Comparison of ENCODE assay signal across 19 cellular contexts in the genomic region with DNA sequence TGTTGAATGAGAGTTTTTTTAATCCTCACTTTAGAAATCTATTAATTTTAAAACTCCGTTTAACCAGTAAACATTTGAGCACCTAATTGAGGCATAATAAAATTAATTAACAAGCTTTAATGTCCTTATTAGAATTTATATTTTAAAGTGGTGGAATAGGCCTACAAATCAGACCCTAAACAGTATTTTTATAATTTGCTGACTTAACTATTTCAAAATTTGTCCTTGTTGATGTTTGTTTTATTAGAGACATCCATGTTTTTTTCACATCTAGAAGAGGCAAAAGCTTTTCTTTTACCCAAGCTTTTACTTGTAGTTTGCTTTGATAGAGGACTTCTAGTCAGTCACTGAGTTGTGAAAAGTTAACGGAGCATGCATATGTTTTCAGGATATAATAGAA. TPM values are rescaled to one million over a fixed set of nuclear protein-coding genes. Genes with fewer than 3 reads are reported as not detected.
"Had no signal": no experiment of that assay in that cellular context is flagged by ENCODE, and none has a peak within 500 bp of the region (broad histone marks: within the 10 kb centered on the region; RNA-seq: fewer than 3 reads in every experiment).

No MANE protein-coding gene starts in this region.

- H3K4me1 ChIP-seq: parathyroid adenoma had no signal

- H3K27me3 Mint-ChIP-seq: dendritic cell treated with granulocyte-macrophage colony-stimulating factor and Interleukin-4, amounts not matched to agents 40 ng/mL and 50 ng/mL, for 4 days; effector memory CD8-positive, alpha-beta T cell; natural killer cell treated with Interleukin-12 subunit alpha and Interleukin-12 subunit beta and Interleukin-15 and Interleukin-18, amount 100 ng/mL, for 72 hours had no signal

- H3K36me3 ChIP-seq: neutrophil had no signal

- H3K36me3 Mint-ChIP-seq: natural killer cell treated with Interleukin-12 subunit alpha and Interleukin-12 subunit beta and Interleukin-15 and Interleukin-18, amount 100 ng/mL, for 72 hours had no signal

- H3K9ac ChIP-seq: parathyroid adenoma had no signal

- DNase-seq: activated CD4-positive, alpha-beta T cell treated with anti-CD3 and anti-CD28 coated beads, Interleukin-2, amount 50 U/mL, for 1 hour; activated CD4-positive, CD25-positive, alpha-beta regulatory T cell treated with anti-CD3 and anti-CD28 coated beads, Interleukin-2, amount 50 U/mL, for 72 hours; activated CD8-positive, alpha-beta memory T cell treated with anti-CD3 and anti-CD28 coated beads, Interleukin-2, amount 50 U/mL, for 48 hours; activated effector memory CD4-positive, alpha-beta T cell treated with anti-CD3 and anti-CD28 coated beads, Interleukin-2, amount 50 U/mL, for 16 hours; activated naive CD4-positive, alpha-beta T cell treated with anti-CD3 and anti-CD28 coated beads, Interleukin-2, amount 50 U/mL, for 16 hours; activated T-cell treated with anti-CD3 and anti-CD28 coated beads, Interleukin-2, amount 50 U/mL, for 72 hours; effector memory CD8-positive, alpha-beta T cell; left colon; stimulated activated CD4-positive, alpha-beta T cell treated with anti-CD3 and anti-CD28 coated beads, Interleukin-4, amount 100 ng/mL, for 24 hours had no signal

- H3K9me3 Mint-ChIP-seq: activated T-cell treated with anti-CD3 and anti-CD28 coated beads, Interleukin-2, amount 50 U/mL, for 72 hours; dendritic cell treated with granulocyte-macrophage colony-stimulating factor and Interleukin-4, amounts not matched to agents 40 ng/mL and 50 ng/mL, for 4 days; effector memory CD8-positive, alpha-beta T cell; mesothelial cell of epicardium; natural killer cell treated with Interleukin-12 subunit alpha and Interleukin-12 subunit beta and Interleukin-15 and Interleukin-18, amount 100 ng/mL, for 72 hours; stimulated activated effector memory CD8-positive, alpha-beta T cell treated with anti-CD3 and anti-CD28 coated beads, Interleukin-12 subunit alpha, Interleukin-12 subunit beta, amount 100 ng/mL, for 72 hours; T-helper 1 cell treated with Interleukin-12 subunit alpha and Interleukin-12 subunit beta and Interleukin-4 antibody, amounts not matched to agents 30 μg/mL and 1 μg/mL, for 36 hours had no signal

- H3K27me3 ChIP-seq: hepatocyte had no signal

- H3K27ac Mint-ChIP-seq: activated T-cell treated with anti-CD3 and anti-CD28 coated beads, Interleukin-2, amount 50 U/mL, for 72 hours; dendritic cell treated with granulocyte-macrophage colony-stimulating factor and Interleukin-4, amounts not matched to agents 40 ng/mL and 50 ng/mL, for 4 days; effector memory CD8-positive, alpha-beta T cell; mesothelial cell of epicardium; natural killer cell treated with Interleukin-12 subunit alpha and Interleukin-12 subunit beta and Interleukin-15 and Interleukin-18, amount 100 ng/mL, for 72 hours; stimulated activated effector memory CD8-positive, alpha-beta T cell treated with anti-CD3 and anti-CD28 coated beads, Interleukin-12 subunit alpha, Interleukin-12 subunit beta, amount 100 ng/mL, for 72 hours; T-helper 1 cell treated with Interleukin-12 subunit alpha and Interleukin-12 subunit beta and Interleukin-4 antibody, amounts not matched to agents 30 μg/mL and 1 μg/mL, for 36 hours had no signal

- H3K27ac ChIP-seq: hepatocyte, neutrophil, parathyroid adenoma had no signal

- H3K9me3 ChIP-seq: neutrophil had no signal

- H3K4me3 ChIP-seq: hepatocyte had no signal

- H3K4me3 Mint-ChIP-seq: activated T-cell treated with anti-CD3 and anti-CD28 coated beads, Interleukin-2, amount 50 U/mL, for 72 hours; dendritic cell treated with granulocyte-macrophage colony-stimulating factor and Interleukin-4, amounts not matched to agents 40 ng/mL and 50 ng/mL, for 4 days; effector memory CD8-positive, alpha-beta T cell; mesothelial cell of epicardium; natural killer cell treated with Interleukin-12 subunit alpha and Interleukin-12 subunit beta and Interleukin-15 and Interleukin-18, amount 100 ng/mL, for 72 hours; stimulated activated effector memory CD8-positive, alpha-beta T cell treated with anti-CD3 and anti-CD28 coated beads, Interleukin-12 subunit alpha, Interleukin-12 subunit beta, amount 100 ng/mL, for 72 hours; T-helper 1 cell treated with Interleukin-12 subunit alpha and Interleukin-12 subunit beta and Interleukin-4 antibody, amounts not matched to agents 30 μg/mL and 1 μg/mL, for 36 hours had no signal

RNA-seq across cellular contexts. Expression of a gene that starts 24.3 kb away (rescaled TPM):
- total RNA-seq: activated T-cell treated with anti-CD3 and anti-CD28 coated beads, Interleukin-2, amount 50 U/mL, for 72 hours; glomerular endothelial cell; lung microvascular endothelial cell; natural killer cell treated with Interleukin-12 subunit alpha and Interleukin-12 subunit beta and Interleukin-15 and Interleukin-18, amount 100 ng/mL, for 72 hours had no signal
